Comparison of ENCODE assay signal across 15 cellular contexts in genomic region chr21:42000908-42001307, GRCh38.
"Had no signal": no experiment of that assay in that cellular context is flagged by ENCODE, and none has a peak within 500 bp of the region (broad histone marks: within the 10 kb centered on the region; RNA-seq: fewer than 3 reads in every experiment).

No MANE protein-coding gene starts in this region.

- DNase-seq: activated naive CD8-positive, alpha-beta T cell treated with anti-CD3 and anti-CD28 coated beads, Interleukin-2, amount 10 ng/mL, durations not matched to agents 7 days and 5 days; body of pancreas; dorsolateral prefrontal cortex; foreskin fibroblast; left ventricle myocardium superior; naive thymus-derived CD4-positive, alpha-beta T cell; psoas muscle; right cardiac atrium; T-cell; upper lobe of left lung had no signal

- H3K4me3 Mint-ChIP-seq: activated naive CD8-positive, alpha-beta T cell treated with anti-CD3 and anti-CD28 coated beads, Interleukin-2, amount 10 ng/mL, durations not matched to agents 7 days and 5 days; memory B cell; neural progenitor cell had no signal

- H3K4me1 ChIP-seq: body of pancreas, neural progenitor cell had no signal

- H3K9me3 Mint-ChIP-seq: memory B cell, T-cell had no signal

- H3K4me2 ChIP-seq: neural progenitor cell had no signal

- H3K27me3 ChIP-seq: body of pancreas, dorsolateral prefrontal cortex, neural progenitor cell, upper lobe of left lung had no signal

- H2AFZ ChIP-seq: neural progenitor cell had no signal

- H3K27ac ChIP-seq: body of pancreas, dorsolateral prefrontal cortex, neural progenitor cell, psoas muscle, thoracic aorta, upper lobe of left lung had no signal

- H3K4me3 ChIP-seq: body of pancreas, dorsolateral prefrontal cortex, neural progenitor cell, psoas muscle, skin epidermis, thoracic aorta, upper lobe of left lung had no signal

- H3K9me3 ChIP-seq: body of pancreas, psoas muscle, thoracic aorta, upper lobe of left lung had no signal

- H3K27me3 Mint-ChIP-seq: activated naive CD8-positive, alpha-beta T cell treated with anti-CD3 and anti-CD28 coated beads, Interleukin-2, amount 10 ng/mL, durations not matched to agents 7 days and 5 days; memory B cell; naive thymus-derived CD4-positive, alpha-beta T cell; T-cell had no signal

- H3K4me1 Mint-ChIP-seq: neural progenitor cell had no signal

- H3K9ac ChIP-seq: neural progenitor cell had no signal

- ATAC-seq: body of pancreas; left ventricle myocardium superior; naive thymus-derived CD4-positive, alpha-beta T cell; psoas muscle; right cardiac atrium; SK-N-SH treated with all-trans-retinoic acid at 6 μM for 48 hours; T-cell had no signal

- H3K27ac Mint-ChIP-seq: activated naive CD8-positive, alpha-beta T cell treated with anti-CD3 and anti-CD28 coated beads, Interleukin-2, amount 10 ng/mL, durations not matched to agents 7 days and 5 days; memory B cell; neural progenitor cell had no signal
